7 cellular contexts compared by ENCODE assay signal in genomic region chr20:18137412-18138265, GRCh38.
DNase-seq lines count a peak whose midpoint lies in the region; ATAC-seq, FAIRE-seq and TF ChIP-seq lines count a peak whose summit lies in the region.

Gene KAT14, plus strand, starts transcription at chr20:18137863. Its CDS starts 4,798 bp downstream, at chr20:18142661.
A gene with protein sequence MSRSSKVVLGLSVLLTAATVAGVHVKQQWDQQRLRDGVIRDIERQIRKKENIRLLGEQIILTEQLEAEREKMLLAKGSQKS (plus strand): TSS chr20:18137863. CDS start chr20:18137956, 93 bp downstream.

- peak within 1 kb of the TSS; percentile 84 for H3K4me3 ChIP-seq in astrocyte of the cerebellum (ENCODE audit: low read depth, low read length)

- DNase-seq in GM18507 (ENCODE audit: extremely low spot score, insufficient read length, low read depth) (peak; percentile 76), NCI-H2029 (lab: John Stamatoyannopoulos, UW) (peak; percentile 78), T-helper 9 cell (peak; percentile 89), astrocyte of the cerebellum (ENCODE audit: low read depth) (peak; percentile 80), hippocampal formation (lab: John Stamatoyannopoulos, UW) (peak; percentile 82 to 86), retina (peak; percentile 99)

- no peak for TF ChIP-seq CTCF in astrocyte of the cerebellum (IDR thresholded peaks at IDR 0.05; ENCODE audit: low read depth, low read length, missing control alignments)

- peak; percentile 80 for ATAC-seq in HG02938 (IDR thresholded peaks at IDR 0.05; ENCODE audit: unreplicated experiment)

- in situ Hi-C loops in astrocyte of the cerebellum (cut with HindIII; ENCODE audit: low sequenced_read_pairs): no loop called here

- peak; percentile 87 for FAIRE-seq in GM18507 (lab: Jason Lieb, UNC)

Comparison
In these comparisons a context has a peak if more than half of its experiments do, and no peak if none do; other contexts are left out.
1. Peak in every context shown above with its lines: DNase-seq, ATAC-seq and H3K4me3 ChIP-seq.